In the genomic region with DNA sequence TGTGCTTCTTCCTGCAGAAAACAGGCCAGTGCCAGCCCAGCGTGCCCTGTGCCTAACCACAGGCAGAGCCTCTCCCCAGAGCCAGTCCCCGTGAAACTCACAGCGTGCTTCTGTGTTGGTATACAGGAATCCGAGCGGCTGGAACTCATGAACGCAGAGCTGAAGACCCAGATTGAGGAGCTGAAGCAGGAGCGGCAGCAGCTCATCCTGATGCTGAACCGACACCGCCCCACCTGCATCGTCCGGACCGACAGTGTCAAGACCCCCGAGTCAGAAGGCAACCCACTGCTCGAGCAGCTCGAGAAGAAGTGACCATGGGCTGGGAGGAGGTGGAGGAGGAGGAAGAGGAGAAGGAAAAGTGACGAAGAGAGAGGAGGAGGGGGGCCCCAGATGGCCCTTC, we compare ENCODE assay signal across 28 cellular contexts. TPM values are rescaled to one million over a fixed set of nuclear protein-coding genes. Genes with fewer than 3 reads are reported as not detected.
DNase-seq lines count a peak whose midpoint lies in the region; ATAC-seq, FAIRE-seq and TF ChIP-seq lines count a peak whose summit lies in the region.
"Had no signal": no experiment of that assay in that cellular context is flagged by ENCODE, and none has a peak within 500 bp of the region (broad histone marks: within the 10 kb centered on the region; RNA-seq: fewer than 3 reads in every experiment).

No MANE protein-coding gene starts in this region.

- H3K36me3 ChIP-seq in colonic mucosa (peaks cover 6% of the 10 kb centered on the region), osteoblast (ENCODE audit: insufficient read depth, low read length) (peaks cover 39% of the 10 kb centered on the region), tibial artery (peaks cover 12 to 43% (median 31%) of the 10 kb centered on the region in 3 donors)

- FAIRE-seq in HTR-8/SVneo (lab: Jason Lieb, UNC), result peak; percentile 13
- FAIRE-seq: D721Med, endothelial cell of umbilical vein had no signal

- TF ChIP-seq CTCF in colonic mucosa (IDR thresholded peaks at IDR 0.05) (no peak), osteoblast (IDR thresholded peaks at IDR 0.05; ENCODE audit: extremely low read depth, low read depth, low read length) (no peak), tibial artery (IDR thresholded peaks at IDR 0.05) (no peak), Calu3 (IDR thresholded peaks at IDR 0.05; ENCODE audit: unreplicated experiment) (no peak)

- BruUV-seq in Calu3 (replicated peaks; lab: Mats Ljungman, UMichigan), result no TSS peak

- CTCF ChIA-PET in Calu3 (lab: Charles Lee), result no interaction called here
- CTCF ChIA-PET in activated CD8-positive, alpha-beta memory T cell treated with anti-CD3 and anti-CD28 coated beads, Interleukin-2, amount 10 ng/mL, durations not matched to agents 7 days and 5 days (lab: Charles Lee), result no interaction called here

- no peaks in the 10 kb centered on the region for H3K9me3 Mint-ChIP-seq in Calu3 (ENCODE audit: low read depth, unreplicated experiment)
- no peaks in the 10 kb centered on the region for H3K9me3 Mint-ChIP-seq in activated CD8-positive, alpha-beta memory T cell treated with anti-CD3 and anti-CD28 coated beads, Interleukin-2, amount 10 ng/mL, durations not matched to agents 7 days and 5 days (ENCODE audit: low read depth)
- H3K9me3 Mint-ChIP-seq: activated naive CD4-positive, alpha-beta T cell treated with anti-CD3 and anti-CD28 coated beads for 36 hours; natural killer cell treated with Interleukin-12 subunit alpha and Interleukin-12 subunit beta and Interleukin-15 and Interleukin-18, amount 100 ng/mL, for 72 hours had no signal

- H3K27me3 Mint-ChIP-seq in Calu3 (ENCODE audit: unreplicated experiment), result no peaks in the 10 kb centered on the region
- H3K27me3 Mint-ChIP-seq in activated CD8-positive, alpha-beta memory T cell treated with anti-CD3 and anti-CD28 coated beads, Interleukin-2, amount 10 ng/mL, durations not matched to agents 7 days and 5 days, result peaks cover 8% of the 10 kb centered on the region
- H3K27me3 Mint-ChIP-seq: brain had no signal

- intact Hi-C loops in colonic mucosa (cut with DNase I), result no loop called here
- intact Hi-C loops in tibial artery (cut with DNase I; ENCODE audit: low total_unique reads), result no loop called here
- intact Hi-C loops in Calu3 (cut with micrococcal nuclease; ENCODE audit: unreplicated experiment), result no loop called here

- H3K79me2 ChIP-seq in osteoblast (ENCODE audit: insufficient read depth, low read length), result no peaks in the 10 kb centered on the region
- H3K79me2 ChIP-seq: parathyroid adenoma had no signal

- peak overlapping the region in 1 of 2 donors; percentile 21 for H3K9ac ChIP-seq in colonic mucosa (ENCODE audit: low read depth in 2 of 2, low read length in 2 of 2)
- H3K9ac ChIP-seq: GM23248, parathyroid adenoma had no signal

- H2AFZ ChIP-seq in osteoblast (ENCODE audit: low read length), result no peak overlapping the region
- H2AFZ ChIP-seq: GM23248, parathyroid adenoma, PC-9 had no signal

- H3K27ac Mint-ChIP-seq in Calu3 (ENCODE audit: unreplicated experiment), result no peak overlapping the region
- H3K27ac Mint-ChIP-seq in activated CD8-positive, alpha-beta memory T cell treated with anti-CD3 and anti-CD28 coated beads, Interleukin-2, amount 10 ng/mL, durations not matched to agents 7 days and 5 days, result no peak overlapping the region
- H3K27ac Mint-ChIP-seq: activated naive CD4-positive, alpha-beta T cell treated with anti-CD3 and anti-CD28 coated beads for 36 hours; brain; natural killer cell treated with Interleukin-12 subunit alpha and Interleukin-12 subunit beta and Interleukin-15 and Interleukin-18, amount 100 ng/mL, for 72 hours had no signal

- H3K9me3 ChIP-seq in colonic mucosa (no peaks in the 10 kb centered on the region), osteoblast (ENCODE audit: low read depth, low read length) (no peaks in the 10 kb centered on the region), tibial artery (no peaks in the 10 kb centered on the region)
- H3K9me3 ChIP-seq: adrenal gland had no signal

- H3K4me1 ChIP-seq in colonic mucosa (peaks cover 19% of the 10 kb centered on the region), osteoblast (ENCODE audit: insufficient read depth, low read length) (no peaks in the 10 kb centered on the region), tibial artery (peaks cover 0 to 40% (median 24%) of the 10 kb centered on the region in 4 donors)
- H3K4me1 ChIP-seq: adrenal gland had no signal

- no peak overlapping the region for H3K4me2 ChIP-seq in osteoblast (ENCODE audit: insufficient read depth, low read length)
- H3K4me2 ChIP-seq: PC-9 had no signal

- H3K36me3 Mint-ChIP-seq in Calu3 (ENCODE audit: insufficient read depth, unreplicated experiment), result peaks cover 14% of the 10 kb centered on the region
- no peaks in the 10 kb centered on the region for H3K36me3 Mint-ChIP-seq in activated CD8-positive, alpha-beta memory T cell treated with anti-CD3 and anti-CD28 coated beads, Interleukin-2, amount 10 ng/mL, durations not matched to agents 7 days and 5 days
- H3K36me3 Mint-ChIP-seq: natural killer cell treated with Interleukin-12 subunit alpha and Interleukin-12 subunit beta and Interleukin-15 and Interleukin-18, amount 100 ng/mL, for 72 hours had no signal

- H3K27ac ChIP-seq in colonic mucosa (peak overlapping the region; percentile 63), osteoblast (ENCODE audit: low read depth, low read length) (no peak overlapping the region), tibial artery (peak overlapping the region; percentile 52 to 68)
- H3K27ac ChIP-seq: adrenal gland, GM23248, HL-60, parathyroid adenoma, PC-9 had no signal

- no peaks in the 10 kb centered on the region for H3K27me3 ChIP-seq in colonic mucosa
- no peaks in the 10 kb centered on the region for H3K27me3 ChIP-seq in osteoblast (ENCODE audit: insufficient read depth, low read length)
- H3K27me3 ChIP-seq in tibial artery, result no peaks in the 10 kb centered on the region
- H3K27me3 ChIP-seq: adrenal gland had no signal

- no peaks in the 10 kb centered on the region for H3K4me1 Mint-ChIP-seq in Calu3 (ENCODE audit: low read depth, unreplicated experiment)
- peaks cover 17% of the 10 kb centered on the region for H3K4me1 Mint-ChIP-seq in activated CD8-positive, alpha-beta memory T cell treated with anti-CD3 and anti-CD28 coated beads, Interleukin-2, amount 10 ng/mL, durations not matched to agents 7 days and 5 days

- H4K20me1 ChIP-seq in osteoblast (ENCODE audit: insufficient read depth, low read length), result no peaks in the 10 kb centered on the region

- DNase-seq in HTR-8/SVneo (ENCODE audit: insufficient read length, low spot score), result no peak
- DNase-seq in colonic mucosa, result no peak
- peak; percentile 31 for DNase-seq in osteoblast (ENCODE audit: insufficient read length, low spot score, missing footprints)
- no peak for DNase-seq in tibial artery
- no peak for DNase-seq in Calu3
- no peak for DNase-seq in activated CD8-positive, alpha-beta memory T cell treated with anti-CD3 and anti-CD28 coated beads, Interleukin-2, amount 10 ng/mL, durations not matched to agents 7 days and 5 days
- DNase-seq: activated CD4-positive, alpha-beta T cell treated with anti-CD3 and anti-CD28 coated beads, Interleukin-2, amount 50 U/mL, for 4 hours; activated CD4-positive, CD25-positive, alpha-beta regulatory T cell; activated naive CD4-positive, alpha-beta T cell treated with anti-CD3 and anti-CD28 coated beads for 36 hours; adrenal gland; PC-9; stimulated activated CD4-positive, alpha-beta T cell treated with anti-CD3 and anti-CD28 coated beads, Interleukin-12 subunit alpha, Interleukin-12 subunit beta, amount 100 ng/mL, for 4 hours; stimulated activated CD4-positive, alpha-beta T cell treated with anti-CD3 and anti-CD28 coated beads, Interleukin-4, amount 100 ng/mL, for 24 hours; stimulated activated naive CD4-positive, alpha-beta T cell; SW 1271; T-helper 9 cell had no signal

- H3K4me3 ChIP-seq in colonic mucosa (no peak overlapping the region), osteoblast (ENCODE audit: insufficient read depth, low read length) (no peak overlapping the region), tibial artery (no peak overlapping the region)
- H3K4me3 ChIP-seq: adrenal gland, GM23248, PC-9 had no signal

- no peak overlapping the region for H3K4me3 Mint-ChIP-seq in Calu3 (ENCODE audit: low read depth, unreplicated experiment)
- H3K4me3 Mint-ChIP-seq in activated CD8-positive, alpha-beta memory T cell treated with anti-CD3 and anti-CD28 coated beads, Interleukin-2, amount 10 ng/mL, durations not matched to agents 7 days and 5 days, result no peak overlapping the region
- H3K4me3 Mint-ChIP-seq: activated naive CD4-positive, alpha-beta T cell treated with anti-CD3 and anti-CD28 coated beads for 36 hours; brain; natural killer cell treated with Interleukin-12 subunit alpha and Interleukin-12 subunit beta and Interleukin-15 and Interleukin-18, amount 100 ng/mL, for 72 hours had no signal

- ATAC-seq in activated CD8-positive, alpha-beta memory T cell treated with anti-CD3 and anti-CD28 coated beads, Interleukin-2, amount 10 ng/mL, durations not matched to agents 7 days and 5 days, result no peak
- ATAC-seq in GM21576 (IDR thresholded peaks at IDR 0.05; ENCODE audit: unreplicated experiment), result no peak
- ATAC-seq: natural killer cell treated with Interleukin-12 subunit alpha and Interleukin-12 subunit beta and Interleukin-15 and Interleukin-18, amount 100 ng/mL, for 72 hours had no signal

RNA-seq across cellular contexts. Expression of a gene that starts 41.3 kb away (rescaled TPM):
- total RNA-seq in colonic mucosa (10 to 100 TPM; 19.4 to 37.1 TPM), osteoblast (70.7 and 77.1 TPM in 2 replicates), Calu3 (2022) (18.8 and 24.1 TPM in 2 replicates)
- 1 to 10 TPM in 1 of 2 experiments, under 1 TPM in 1; 0.75 to 1.1 TPM for total RNA-seq in activated CD8-positive, alpha-beta memory T cell treated with anti-CD3 and anti-CD28 coated beads, Interleukin-2, amount 10 ng/mL, durations not matched to agents 7 days and 5 days

RNA-seq across cellular contexts. Expression of a gene that starts 53.1 kb away (rescaled TPM):
- 1 to 10 TPM in 1 of 2 donors, under 1 TPM in 1; 0.77 to 1.3 TPM for total RNA-seq in colonic mucosa
- total RNA-seq in osteoblast, result 0.59 and 0.72 TPM in 2 replicates
- total RNA-seq in Calu3 (2022), result 1.4 and 2.2 TPM in 2 replicates
- total RNA-seq in activated CD8-positive, alpha-beta memory T cell treated with anti-CD3 and anti-CD28 coated beads, Interleukin-2, amount 10 ng/mL, durations not matched to agents 7 days and 5 days, result 10 to 100 TPM; 74.6 to 81.3 TPM
- total RNA-seq: cerebellum, endothelial cell of umbilical vein, GM23248, kidney epithelial cell, LHCN-M2, NCI-H460 had no signal

Comparison
In these comparisons a context has a peak if more than half of its experiments do, and no peak if none do; other contexts are left out.
1. RNA of a gene that starts 53.1 kb away (total RNA-seq): 74.6 to 81.3 TPM in activated CD8-positive, alpha-beta memory T cell treated with anti-CD3 and anti-CD28 coated beads, Interleukin-2, amount 10 ng/mL, durations not matched to agents 7 days and 5 days; 1.4 to 2.2 TPM in Calu3, 0.77 to 1.3 TPM in colonic mucosa and 0.59 to 0.72 TPM in osteoblast; every median in the first group is over 10 times any median in the second.